9 cellular contexts compared by ENCODE assay signal in genomic region chr16:4515611-4516233, GRCh38. TPM values are rescaled to one million over a fixed set of nuclear protein-coding genes. Genes with fewer than 3 reads are reported as not detected.
DNase-seq lines count a peak whose midpoint lies in the region; ATAC-seq lines count a peak whose summit lies in the region.
"Had no signal": no experiment of that assay in that cellular context is flagged by ENCODE, and none has a peak within 500 bp of the region (broad histone marks: within the 10 kb centered on the region; RNA-seq: fewer than 3 reads in every experiment).

No MANE protein-coding gene starts in this region.

- DNase-seq in GDM1 (lab: John Stamatoyannopoulos, UW): peak; percentile 81
- DNase-seq in UCSD-AML1 (lab: John Stamatoyannopoulos, UW; ENCODE audit: unreplicated experiment): peak; percentile 30
- DNase-seq in medulla oblongata (ENCODE audit: extremely low spot score): peak; percentile 73
- DNase-seq in cerebellar nuclear complex (lab: John Stamatoyannopoulos, UW): no peak
- DNase-seq in NCI-H2107 (lab: John Stamatoyannopoulos, UW): no peak
- no peak for DNase-seq in NCI-H82 (lab: John Stamatoyannopoulos, UW)
- DNase-seq in A172 (ENCODE audit: low spot score): no peak
- DNase-seq: NCI-H1930 had no signal

- ATAC-seq in HG02973 (IDR thresholded peaks at IDR 0.05; ENCODE audit: unreplicated experiment): peak; percentile 45

RNA-seq across cellular contexts. Expression of gene CDIP1, which starts 22.9 kb away (rescaled TPM):
- 8.5 and 9.8 TPM in 2 replicates for total RNA-seq in A172 (2014; rRNA removed; shearing (Covaris generic))

RNA-seq across cellular contexts. Expression of gene HMOX2, which starts 39.5 kb away (rescaled TPM):
- 150 and 159 TPM in 2 replicates for total RNA-seq in A172 (2014; rRNA removed; shearing (Covaris generic))

RNA-seq across cellular contexts. Expression of gene C16orf96, which starts 40.4 kb away (rescaled TPM):
- total RNA-seq in A172 (2014; rRNA removed; shearing (Covaris generic)): not detected in 2 replicates

RNA-seq across cellular contexts. Expression of gene NMRAL1, which starts 41.3 kb away (rescaled TPM):
- total RNA-seq in A172 (2014; rRNA removed; shearing (Covaris generic)): 158 and 176 TPM in 2 replicates

Comparison
In these comparisons a context has a peak if more than half of its experiments do, and no peak if none do; other contexts are left out.
1. DNase-seq: peak in GDM1 (single experiment), UCSD-AML1 (single experiment) and medulla oblongata (single experiment); none in cerebellar nuclear complex (0 of 2), NCI-H2107 (single experiment), NCI-H82 (single experiment) and A172 (single experiment).